ENCODE assay signal across 14 cellular contexts in the genomic region with DNA sequence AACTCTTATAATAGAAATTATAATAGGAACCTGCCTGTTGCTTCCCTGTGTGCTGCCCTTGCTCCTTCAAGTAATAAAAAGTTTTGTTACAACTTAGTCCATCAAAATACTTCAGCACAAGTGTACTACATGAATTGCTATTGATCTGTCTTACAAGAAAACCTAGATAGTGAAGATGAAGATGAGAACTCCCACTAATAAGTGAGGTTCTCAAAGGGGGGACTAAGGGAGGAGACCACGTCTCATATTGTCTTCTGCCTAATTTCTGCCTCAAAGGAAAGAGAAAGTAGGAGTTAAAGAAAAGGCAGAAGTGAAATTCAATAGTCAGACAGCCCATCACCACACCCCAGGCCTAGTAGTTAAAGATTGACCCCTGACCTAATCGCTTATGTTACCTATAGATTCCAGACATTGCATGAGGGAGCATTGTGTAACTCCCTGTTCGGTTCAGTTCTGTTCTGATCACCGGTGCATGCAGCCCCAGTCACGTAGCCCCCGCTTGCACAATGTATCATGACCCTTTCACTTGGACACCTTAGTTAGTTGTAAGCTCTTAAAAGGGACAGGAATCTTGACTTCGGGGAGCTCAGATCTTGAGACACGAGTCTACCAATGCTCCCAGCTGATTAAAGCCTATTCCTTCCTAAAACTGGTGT. TPM values are rescaled to one million over a fixed set of nuclear protein-coding genes. Genes with fewer than 3 reads are reported as not detected.
"Had no signal": no experiment of that assay in that cellular context is flagged by ENCODE, and none has a peak within 500 bp of the region (broad histone marks: within the 10 kb centered on the region; RNA-seq: fewer than 3 reads in every experiment).

No MANE protein-coding gene starts in this region.

- DNase-seq: activated CD4-positive, alpha-beta T cell treated with anti-CD3 and anti-CD28 coated beads, Interleukin-2, amount 50 U/mL, for 1 hour; activated naive CD4-positive, alpha-beta T cell treated with anti-CD3 and anti-CD28 coated beads, Interleukin-2, amount 50 U/mL, for 16 hours; activated T-cell treated with anti-CD3 and anti-CD28 coated beads for 4 hours; brain microvascular endothelial cell; cerebellar nuclear complex; dorsolateral prefrontal cortex; gastrocnemius medialis; heart right ventricle; left ventricle myocardium inferior; T-helper 17 cell had no signal

- H3K36me3 ChIP-seq: brain microvascular endothelial cell, gastrocnemius medialis, heart right ventricle, left ventricle myocardium inferior, right atrium auricular region had no signal

- H3K27me3 ChIP-seq: brain microvascular endothelial cell, gastrocnemius medialis, heart right ventricle, right atrium auricular region had no signal

- H3K4me3 ChIP-seq: dorsolateral prefrontal cortex, gastrocnemius medialis, heart right ventricle, left ventricle myocardium inferior, right atrium auricular region, smooth muscle cell had no signal

- H3K27me3 Mint-ChIP-seq: T-helper 17 cell had no signal

- ATAC-seq: heart right ventricle, T-helper 17 cell had no signal

- H3K27ac Mint-ChIP-seq: activated T-helper 2 cell treated with anti-CD3 and anti-CD28 coated beads, Interferon-gamma antibody, Interleukin-2, Interleukin-4, amounts not matched to agents 10 μg/mL and 5 μg/mL and 100 μg/mL, durations not matched to agents 14 hours and 24 hours and 36 hours; T-helper 17 cell had no signal

- H3K4me1 ChIP-seq: heart right ventricle, left ventricle myocardium inferior, parathyroid adenoma, right atrium auricular region had no signal

- H3K27ac ChIP-seq: brain microvascular endothelial cell, dorsolateral prefrontal cortex, heart right ventricle, left ventricle myocardium inferior, parathyroid adenoma, right atrium auricular region had no signal

- H3K4me1 Mint-ChIP-seq: T-helper 17 cell had no signal

- H3K9me3 ChIP-seq: gastrocnemius medialis had no signal

- H3K4me3 Mint-ChIP-seq: T-helper 17 cell had no signal

RNA-seq across cellular contexts. Expression of gene CHST3, which starts 18.2 kb away (rescaled TPM):
- total RNA-seq: T-helper 17 cell had no signal
